In genomic region chr13:48303331-48304131, GRCh38 we compare ENCODE assay signal across 8 cellular contexts. TPM values are rescaled to one million over a fixed set of nuclear protein-coding genes. Genes with fewer than 3 reads are reported as not detected.
A peak's percentile ranks its signal among the peaks of the same experiment; 100 is the strongest.
DNase-seq lines count a peak whose midpoint lies in the region; ATAC-seq and TF ChIP-seq lines count a peak whose summit lies in the region.

TSS of gene RB1 (plus strand) at chr13:48303751. CDS start at chr13:48303913, 162 bp downstream.

- peak within 1 kb of the TSS; percentile 96 to 97 for H4K8ac ChIP-seq in IMR-90 (ENCODE audit: low read depth in 2 of 2, low read length in 2 of 2)

- no peaks in the 10 kb centered on the region for H3K9me3 ChIP-seq in IMR-90 (ENCODE audit: control insufficient read depth, insufficient read depth, low read length)
- no peaks in the 10 kb centered on the region for H3K9me3 ChIP-seq in esophagus (ENCODE audit: control insufficient read depth in 2 of 2, insufficient read depth in 1 of 2, low read depth in 1 of 2, low read length in 1 of 2)
- H3K9me3 ChIP-seq in mucosa of stomach (ENCODE audit: control insufficient read depth, low read length): no peaks in the 10 kb centered on the region

- TF ChIP-seq CTCF in IMR-90 (conservative IDR thresholded peaks at IDR 0.05; ENCODE audit: low read depth, low read length): no peak

- CTCF ChIA-PET in IMR-90 (lab: Yijun Ruan, JAX): no interaction called here

- no peaks in the 10 kb centered on the region; the same call in 1 of the 2 replicates for H3K9me1 ChIP-seq in IMR-90 (ENCODE audit: insufficient read depth, low read length)

- H2BK120ac ChIP-seq in IMR-90 (ENCODE audit: low read depth, low read length): peak within 1 kb of the TSS; percentile 59

- POLR2A ChIA-PET in IMR-90 (lab: Charles Lee; ENCODE audit: unreplicated experiment): no interaction called here

- H4K91ac ChIP-seq in IMR-90 (ENCODE audit: insufficient read depth, low read depth, low read length): peak within 1 kb of the TSS; percentile 93

- no peaks in the 10 kb centered on the region for H3K27me3 Mint-ChIP-seq in activated T-cell treated with anti-CD3 and anti-CD28 coated beads, Interleukin-2, amount 50 U/mL, for 4 hours (ENCODE audit: low read depth)

- peak; percentile 90 for TF ChIP-seq POLR2A in IMR-90 (IDR thresholded peaks at IDR 0.05; ENCODE audit: low read depth, low read length)

- H3K4me3 Mint-ChIP-seq in activated T-cell treated with anti-CD3 and anti-CD28 coated beads, Interleukin-2, amount 50 U/mL, for 4 hours: peak within 1 kb of the TSS; percentile 98

- peak within 1 kb of the TSS; percentile 93 for H2AFZ ChIP-seq in IMR-90 (replicated peaks; ENCODE audit: low read length, poor library complexity)

- H3K9ac ChIP-seq in IMR-90 (ENCODE audit: low read depth, low read length) (peak within 1 kb of the TSS; percentile 79), mucosa of stomach (ENCODE audit: low read length) (peak within 1 kb of the TSS; percentile 82)

- BruUV-seq in IMR-90 (replicated peaks; lab: Mats Ljungman, UMichigan): no TSS peak

- DNase-seq in DMS114 treated with DMSO at 0.1 percent for 48 hours (lab: John Stamatoyannopoulos, UW; ENCODE audit: unreplicated experiment): peak; percentile 33
- DNase-seq in IMR-90: peak; percentile 87
- peak; percentile 85 for DNase-seq in activated T-cell treated with anti-CD3 and anti-CD28 coated beads, Interleukin-2, amount 50 U/mL, for 4 hours
- peak; percentile 92 for DNase-seq in stimulated activated CD8-positive, alpha-beta memory T cell treated with anti-CD3 and anti-CD28 coated beads, Interleukin-4, amount 100 ng/mL, for 48 hours

- no peak within 1 kb of the TSS; the same call in 2 of the 3 replicates for H2BK15ac ChIP-seq in IMR-90 (ENCODE audit: low read depth, low read length)

- no peaks in the 10 kb centered on the region for H3K9me3 Mint-ChIP-seq in activated T-cell treated with anti-CD3 and anti-CD28 coated beads, Interleukin-2, amount 50 U/mL, for 4 hours

- H3K4me1 ChIP-seq in IMR-90 (ENCODE audit: control insufficient read depth, insufficient read depth, low read length): no peaks in the 10 kb centered on the region
- H3K4me1 ChIP-seq in esophagus (ENCODE audit: control insufficient read depth in 2 of 2, insufficient read depth in 2 of 2, low read length in 1 of 2): no peaks in the 10 kb centered on the region
- no peaks in the 10 kb centered on the region for H3K4me1 ChIP-seq in mucosa of stomach (ENCODE audit: control insufficient read depth, insufficient read depth, low read length)

- H3K36me3 Mint-ChIP-seq in activated T-cell treated with anti-CD3 and anti-CD28 coated beads, Interleukin-2, amount 50 U/mL, for 4 hours (ENCODE audit: insufficient read depth): peaks cover 7% of the 10 kb centered on the region

- H3K4me3 ChIP-seq in IMR-90 (ENCODE audit: insufficient read depth, low read depth, low read length): peak within 1 kb of the TSS; percentile 59
- H3K4me3 ChIP-seq in esophagus (ENCODE audit: low read depth in 1 of 2, low read length in 2 of 2): peak within 1 kb of the TSS; percentile 83 to 90
- peak within 1 kb of the TSS; percentile 72 for H3K4me3 ChIP-seq in mucosa of stomach (ENCODE audit: low read length)

- in situ Hi-C loops in IMR-90 (cut with MboI; ENCODE audit: low sequenced_read_pairs): no loop called here

- H3K79me1 ChIP-seq in IMR-90 (ENCODE audit: low read depth in 1 of 2, low read length in 2 of 2): peaks cover 0 to 19% of the 10 kb centered on the region in 2 experiments; a peak in 2 of 4 replicates

- peak; percentile 78 for ATAC-seq in GM21529 (IDR thresholded peaks at IDR 0.05; ENCODE audit: unreplicated experiment)
- ATAC-seq in IMR-90 (ENCODE audit: low read depth): peak; percentile 92
- peak; percentile 85 to 90 for ATAC-seq in activated T-cell treated with anti-CD3 and anti-CD28 coated beads, Interleukin-2, amount 50 U/mL, for 4 hours

- peaks cover 5% of the 10 kb centered on the region; the same call in 1 of the 2 replicates for H4K20me1 ChIP-seq in IMR-90 (ENCODE audit: insufficient read depth, low read length)

- dilution Hi-C loops in IMR-90 (cut with HindIII; ENCODE audit: low sequenced_read_pairs, unreplicated experiment): no loop called here

- peak within 1 kb of the TSS; percentile 98 for H2AK9ac ChIP-seq in IMR-90 (replicated peaks; ENCODE audit: low read depth, low read length, poor library complexity)

- peak within 1 kb of the TSS; percentile 22 for H3K18ac ChIP-seq in IMR-90 (ENCODE audit: low read depth, low read length)

- H3K27me3 ChIP-seq in IMR-90 (ENCODE audit: control insufficient read depth, insufficient read depth, low read length): no peaks in the 10 kb centered on the region
- H3K27me3 ChIP-seq in esophagus (ENCODE audit: control insufficient read depth in 1 of 2, insufficient read depth in 2 of 2, low read length in 2 of 2): no peaks in the 10 kb centered on the region
- no peaks in the 10 kb centered on the region for H3K27me3 ChIP-seq in mucosa of stomach (ENCODE audit: control insufficient read depth, insufficient read depth, low read length)

- 0% methylated on average over 10 of the region's 97 CpGs; no CpG with 5 or more reads in 1 of the 2 experiments for WGBS in IMR-90 (ENCODE audit: extremely low coverage in 2 of 2, insufficient read length in 1 of 2), 2 experiments
- WGBS in esophagus, 2 donors: 0% methylated on average over 91 to 97 of the region's 97 CpGs

- H3K56ac ChIP-seq in IMR-90 (ENCODE audit: extremely low read depth, insufficient read depth, low read length): peak within 1 kb of the TSS; percentile 92

- H3K4me1 Mint-ChIP-seq in activated T-cell treated with anti-CD3 and anti-CD28 coated beads, Interleukin-2, amount 50 U/mL, for 4 hours (ENCODE audit: low read depth): peaks cover 28% of the 10 kb centered on the region

- H3K27ac ChIP-seq in IMR-90 (ENCODE audit: insufficient read depth, low read length) (peak within 1 kb of the TSS; percentile 76), esophagus (ENCODE audit: low read depth in 2 of 2, low read length in 1 of 2) (peak within 1 kb of the TSS; percentile 99)

- peak within 1 kb of the TSS; percentile 75 for H2BK5ac ChIP-seq in IMR-90 (ENCODE audit: low read depth, low read length, poor library complexity, severe bottlenecking)

- H3K36me3 ChIP-seq in IMR-90 (ENCODE audit: control insufficient read depth, insufficient read depth, low read length) (no peaks in the 10 kb centered on the region), esophagus (ENCODE audit: control insufficient read depth in 2 of 2, insufficient read depth in 2 of 2, low read length in 1 of 2) (no peaks in the 10 kb centered on the region), mucosa of stomach (ENCODE audit: control insufficient read depth, insufficient read depth, low read length) (no peaks in the 10 kb centered on the region)

- H3K4me2 ChIP-seq in IMR-90 (ENCODE audit: low read depth, low read length): peak within 1 kb of the TSS; percentile 98

- H4K5ac ChIP-seq in IMR-90 (ENCODE audit: low read depth, low read length): peak within 1 kb of the TSS; percentile 79

- 0 out of 2 replicates have a peak within 1 kb of the TSS, but pooled peaks have one; percentile 39 for H2BK20ac ChIP-seq in IMR-90 (ENCODE audit: low read depth, low read length)

- peak within 1 kb of the TSS; percentile 45; the same call in 1 of the 2 replicates for H2AK5ac ChIP-seq in IMR-90 (ENCODE audit: low read depth, low read length)

- peak within 1 kb of the TSS; percentile 97 for H3K23ac ChIP-seq in IMR-90 (ENCODE audit: low read depth, low read length)

- peak within 1 kb of the TSS; percentile 97 for H3K14ac ChIP-seq in IMR-90 (replicated peaks; ENCODE audit: low read depth, low read length)

- no peak for TF ChIP-seq RAD21 in IMR-90 (IDR thresholded peaks at IDR 0.05; ENCODE audit: low read length)

- H3K4ac ChIP-seq in IMR-90 (ENCODE audit: low read depth, low read length): peak within 1 kb of the TSS; percentile 93

- intact Hi-C loops in IMR-90 (cut with micrococcal nuclease): loop anchor here (1.0 to 2.0 kb wide), 4 partner anchors 69 to 466 kb away; partner anchors contain the start of gene MED4

TF ChIP-seq in IMR-90, 13 proteins besides CTCF, POLR2A, EP300 and RAD21:
- TF ChIP-seq FOS (IDR thresholded peaks at IDR 0.05; ENCODE audit: low read depth, low read length) (no peak), RCOR1 (IDR thresholded peaks at IDR 0.05; ENCODE audit: insufficient replicate concordance, low read length) (no peak), MAZ (IDR thresholded peaks at IDR 0.05; ENCODE audit: borderline replicate concordance, low read depth, low read length) (peak; percentile 68; the same call in 1 of the 2 replicates), RFX5 (IDR thresholded peaks at IDR 0.05; ENCODE audit: low read depth, low read length) (no peak), NFE2L2 (IDR thresholded peaks at IDR 0.05; ENCODE audit: low read depth, low read length) (peak; percentile 21; the same call in 1 of the 2 replicates), MAFK (IDR thresholded peaks at IDR 0.05; ENCODE audit: low read depth, low read length) (peak; percentile 14; the same call in 1 of the 2 replicates)

TF ChIP-seq in PFSK-1, 5 proteins besides CTCF, POLR2A, EP300 and RAD21:
- TF ChIP-seq FOXP2 (optimal IDR thresholded peaks at IDR 0.05; ENCODE audit: borderline replicate concordance, extremely low read depth, extremely low read length, insufficient read depth): peak; percentile 50
- TF ChIP-seq TAF1 (IDR thresholded peaks at IDR 0.05; ENCODE audit: borderline replicate concordance, insufficient read depth, low read length): no peak
- TF ChIP-seq POLR2AphosphoS5 (IDR thresholded peaks at IDR 0.05; ENCODE audit: low read depth, low read length): 0 out of 2 replicates have a peak, but pooled peaks have one; percentile 29

RNA-seq across cellular contexts. Expression of gene RB1, which starts in this region (rescaled TPM):
- total RNA-seq in IMR-90 (2012; rRNA removed): 15.4 and 23.1 TPM in 2 replicates
- 8.4 and 11.4 TPM in 2 replicates for polyA plus RNA-seq in IMR-90 (2012; rRNA removed)
- polyA plus RNA-seq in IMR-90 (2012; cell fraction: cytosol; rRNA removed): 2.6 and 3.3 TPM in 2 replicates
- polyA plus RNA-seq in IMR-90 (2012; cell fraction: nucleus; rRNA removed; ENCODE audit: low replicate concordance): 2.8 and 9.5 TPM in 2 replicates
- 4.4 TPM for polyA plus RNA-seq in PFSK-1 (2012; ENCODE audit: insufficient read length, low read depth)
- 10 to 100 TPM; 27.8 to 31.4 (median 30.2) TPM for total RNA-seq in activated T-cell treated with anti-CD3 and anti-CD28 coated beads, Interleukin-2, amount 50 U/mL, for 4 hours
- 10 to 100 TPM; 15.5 to 17.4 TPM for polyA plus RNA-seq in esophagus

Comparison
In these comparisons a context has a peak if more than half of its experiments do, and no peak if none do; other contexts are left out.
1. Peak in every context shown above with its lines: DNase-seq, ATAC-seq, H3K4me3 ChIP-seq and H3K27ac ChIP-seq.
2. DNase-seq: peak in every context shown above with its lines; median percentile 92 in stimulated activated CD8-positive, alpha-beta memory T cell treated with anti-CD3 and anti-CD28 coated beads, Interleukin-4, amount 100 ng/mL, for 48 hours; 87 in IMR-90; 85 in activated T-cell treated with anti-CD3 and anti-CD28 coated beads, Interleukin-2, amount 50 U/mL, for 4 hours; 33 in DMS114 treated with DMSO at 0.1 percent for 48 hours.